Comparison of ENCODE assay signal across 10 cellular contexts in genomic region chr15:51935466-51936118, GRCh38.
DNase-seq lines count a peak whose midpoint lies in the region; ATAC-seq and TF ChIP-seq lines count a peak whose summit lies in the region.
"Had no signal": no experiment of that assay in that cellular context is flagged by ENCODE, and none has a peak within 500 bp of the region (broad histone marks: within the 10 kb centered on the region; RNA-seq: fewer than 3 reads in every experiment).

No MANE protein-coding gene starts in this region.

- no peak overlapping the region for H3K4me3 ChIP-seq in tibial artery
- H3K4me3 ChIP-seq: SJCRH30 had no signal

- H3K27ac ChIP-seq in epithelial cell of prostate (peak overlapping the region; percentile 7), tibial artery (no peak overlapping the region)
- H3K27ac ChIP-seq: SJCRH30 had no signal

- no peaks in the 10 kb centered on the region for H3K27me3 ChIP-seq in tibial artery
- H3K27me3 ChIP-seq: SJCRH30 had no signal

- no peak for TF ChIP-seq POLR2A in erythroblast (IDR thresholded peaks at IDR 0.05; ENCODE audit: low read length)

- H3K9me3 ChIP-seq in tibial artery: no peaks in the 10 kb centered on the region
- H3K9me3 ChIP-seq: SJCRH30 had no signal

- ATAC-seq in GM18520 (IDR thresholded peaks at IDR 0.05; ENCODE audit: unreplicated experiment) (peak; percentile 91), GM21526 (IDR thresholded peaks at IDR 0.05; ENCODE audit: low FRiP score, unreplicated experiment) (peak; percentile 86), HG03439 (IDR thresholded peaks at IDR 0.05; ENCODE audit: unreplicated experiment) (peak; percentile 79)

- intact Hi-C loops in tibial artery (cut with DNase I; ENCODE audit: low total_unique reads): no loop called here

- H3K4me1 ChIP-seq in tibial artery: no peaks in the 10 kb centered on the region
- H3K4me1 ChIP-seq: SJCRH30 had no signal

- no peak for DNase-seq in epithelial cell of prostate (ENCODE audit: low read depth, low spot score)
- no peak for DNase-seq in tibial artery
- no peak for DNase-seq in NCI-H1092 (lab: John Stamatoyannopoulos, UW)
- no peak for DNase-seq in erythroblast (lab: John Stamatoyannopoulos, UW)
- no peak for DNase-seq in nucleus accumbens (lab: John Stamatoyannopoulos, UW)
- DNase-seq: SJCRH30; stimulated activated CD4-positive, alpha-beta T cell treated with anti-CD3 and anti-CD28 coated beads, Interleukin-2, amount 100 ng/mL, for 24 hours had no signal

- peaks cover 0 to 30% (median 23%) of the 10 kb centered on the region in 3 donors for H3K36me3 ChIP-seq in tibial artery

- no peak for TF ChIP-seq CTCF in tibial artery (IDR thresholded peaks at IDR 0.05)
